Comparison of ENCODE assay signal across 12 cellular contexts in genomic region chr12:110345176-110345651, GRCh38. TPM values are rescaled to one million over a fixed set of nuclear protein-coding genes. Genes with fewer than 3 reads are reported as not detected.
DNase-seq lines count a peak whose midpoint lies in the region; TF ChIP-seq lines count a peak whose summit lies in the region.
"Had no signal": no experiment of that assay in that cellular context is flagged by ENCODE, and none has a peak within 500 bp of the region (broad histone marks: within the 10 kb centered on the region; RNA-seq: fewer than 3 reads in every experiment).

No MANE protein-coding gene starts in this region.

- no peak overlapping the region for H3K4me3 ChIP-seq in A673 (ENCODE audit: low read depth, low read length, poor library complexity, severe bottlenecking)

- POLR2A ChIA-PET in A673 (lab: Charles Lee; ENCODE audit: low non-redundant PET), result no interaction called here

- no peaks in the 10 kb centered on the region for H3K9me3 ChIP-seq in A673 (ENCODE audit: low read depth, low read length, poor library complexity, severe bottlenecking)

- no peaks in the 10 kb centered on the region for H3K9me3 Mint-ChIP-seq in endothelial cell (ENCODE audit: unreplicated experiment)

- peaks cover 89% of the 10 kb centered on the region for H3K36me3 ChIP-seq in A673 (ENCODE audit: insufficient read depth, low read length, poor library complexity, severe bottlenecking)

- peaks cover 67% of the 10 kb centered on the region for H3K36me3 Mint-ChIP-seq in endothelial cell (ENCODE audit: low read depth, unreplicated experiment)

- no peaks in the 10 kb centered on the region for H3K27me3 ChIP-seq in A673 (replicated peaks; ENCODE audit: insufficient read depth, low read depth, low read length, poor library complexity)

- H3K27me3 Mint-ChIP-seq in endothelial cell (ENCODE audit: unreplicated experiment), result peaks cover 4% of the 10 kb centered on the region
- H3K27me3 Mint-ChIP-seq: activated CD4-positive, alpha-beta T cell treated with anti-CD3 and anti-CD28 coated beads for 36 hours; B cell had no signal

- intact Hi-C loops in A673 (cut with micrococcal nuclease; ENCODE audit: unreplicated experiment), result loop anchor here (5.0 kb wide), 1 partner anchor 243 kb away; no protein-coding TSS in a partner anchor

- H3K4me1 ChIP-seq in A673 (ENCODE audit: insufficient read depth, low read length, poor library complexity, severe bottlenecking), result peaks cover 22% of the 10 kb centered on the region

- no TSS peak for BruUV-seq in A673 (replicated peaks; lab: Mats Ljungman, UMichigan)

- peak overlapping the region; percentile 59 for H3K4me3 Mint-ChIP-seq in endothelial cell (ENCODE audit: unreplicated experiment)
- H3K4me3 Mint-ChIP-seq: activated CD4-positive, alpha-beta T cell treated with anti-CD3 and anti-CD28 coated beads for 36 hours; B cell had no signal

- no peak overlapping the region for H3K27ac Mint-ChIP-seq in endothelial cell (ENCODE audit: unreplicated experiment)
- H3K27ac Mint-ChIP-seq: activated CD4-positive, alpha-beta T cell treated with anti-CD3 and anti-CD28 coated beads for 36 hours; B cell had no signal

- DNase-seq in A673 (ENCODE audit: low spot score), result peak; percentile 67
- peak; percentile 92 to 94 for DNase-seq in Kasumi-1 (lab: John Stamatoyannopoulos, UW)
- DNase-seq in endothelial cell (ENCODE audit: low spot score), result no peak
- peak; percentile 59 for DNase-seq in mucosa of gallbladder (ENCODE audit: low spot score)
- DNase-seq in middle frontal gyrus (ENCODE audit: extremely low spot score, low spot score), result no peak
- no peak for DNase-seq in RPMI8226
- DNase-seq in C1 segment of cervical spinal cord (lab: John Stamatoyannopoulos, UW), result no peak
- DNase-seq in DMS153 treated with DMSO at 0.1 percent for 48 hours (lab: John Stamatoyannopoulos, UW; ENCODE audit: unreplicated experiment), result no peak
- DNase-seq: activated CD4-positive, alpha-beta T cell treated with anti-CD3 and anti-CD28 coated beads for 36 hours; left cardiac atrium; NCI-H187 had no signal

- TF ChIP-seq CTCF in A673 (conservative IDR thresholded peaks at IDR 0.05; ENCODE audit: low read depth, low read length) (no peak), endothelial cell (IDR thresholded peaks at IDR 0.05; ENCODE audit: unreplicated experiment) (no peak)

- H3K4me1 Mint-ChIP-seq in endothelial cell (ENCODE audit: unreplicated experiment), result peaks cover 2% of the 10 kb centered on the region

- peak overlapping the region; percentile 63 for H3K27ac ChIP-seq in A673 (ENCODE audit: low read depth, low read length, poor library complexity, severe bottlenecking)

- CTCF ChIA-PET in A673 (lab: Charles Lee), result interaction anchor here (0.6 kb wide), 1 partner anchor 14 kb away, joined by 3 read pairs; no protein-coding TSS in a partner anchor

RNA-seq across cellular contexts. Expression of gene ANAPC7, which starts 58.3 kb away (rescaled TPM):
- total RNA-seq in A673 (2021), result 141 and 144 TPM in 2 replicates
- 64.8 TPM for total RNA-seq in endothelial cell (ENCODE audit: unreplicated experiment)
- 43.0 TPM for total RNA-seq in mucosa of gallbladder

Comparison
In these comparisons a context has a peak if more than half of its experiments do, and no peak if none do; other contexts are left out.
1. DNase-seq: peak in A673 (single experiment), Kasumi-1 (2 of 2) and mucosa of gallbladder (single experiment); none in endothelial cell (single experiment), middle frontal gyrus (single experiment), RPMI8226 (single experiment), C1 segment of cervical spinal cord (0 of 14) and DMS153 treated with DMSO at 0.1 percent for 48 hours (single experiment).